Comparison of ENCODE assay signal across 8 cellular contexts in the genomic region with DNA sequence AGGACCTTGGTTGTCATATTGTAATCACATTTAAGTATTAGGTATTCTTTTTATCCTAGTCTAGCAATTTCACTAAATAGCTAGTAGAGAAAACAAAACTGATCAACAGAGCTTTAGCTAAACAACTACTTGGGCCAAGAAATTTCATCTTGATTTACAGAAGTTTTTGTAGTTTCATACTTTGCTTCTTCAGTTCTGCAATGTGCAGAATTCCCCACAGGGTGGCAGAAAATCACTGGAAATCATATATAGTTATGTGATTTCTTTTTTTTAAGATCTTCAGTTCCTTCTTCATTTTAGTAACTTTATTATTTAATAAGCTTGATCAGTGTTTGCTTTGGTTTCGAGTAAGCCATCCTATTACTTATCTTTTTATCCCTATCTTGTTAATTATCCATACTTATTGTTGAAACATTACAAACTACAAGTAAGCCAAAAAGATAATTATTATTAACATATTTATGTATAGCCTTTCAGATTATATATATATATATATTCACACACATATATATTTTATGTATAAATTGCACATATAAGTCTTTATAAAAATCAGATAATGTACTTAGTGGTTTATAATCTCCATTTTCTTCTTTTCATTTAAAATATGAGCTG. TPM values are rescaled to one million over a fixed set of nuclear protein-coding genes. Genes with fewer than 3 reads are reported as not detected.
DNase-seq lines count a peak whose midpoint lies in the region; ATAC-seq and TF ChIP-seq lines count a peak whose summit lies in the region.

No MANE protein-coding gene starts in this region.

- BruUV-seq in Calu3 (replicated peaks; lab: Mats Ljungman, UMichigan), result no TSS peak
- BruUV-seq in IMR-90 (replicated peaks; lab: Mats Ljungman, UMichigan), result no TSS peak

- H3K36me3 Mint-ChIP-seq in Calu3 (ENCODE audit: insufficient read depth, unreplicated experiment), result peaks cover 37% of the 10 kb centered on the region
- peaks cover 14% of the 10 kb centered on the region for H3K36me3 Mint-ChIP-seq in stimulated activated memory B cell treated with anti-CD40 and anti-IgM and Interleukin-4, amounts not matched to agents 10 μg/mL and 1 μg/mL and 100 μg/mL, for 72 hours

- H3K36me3 ChIP-seq in IMR-90 (ENCODE audit: control insufficient read depth, insufficient read depth, low read length), result no peaks in the 10 kb centered on the region; the same call in 1 of the 2 replicates
- no peaks in the 10 kb centered on the region for H3K36me3 ChIP-seq in brain microvascular endothelial cell (replicated peaks)
- no peaks in the 10 kb centered on the region for H3K36me3 ChIP-seq in right lobe of liver
- no peaks in the 10 kb centered on the region for H3K36me3 ChIP-seq in tibial nerve

- no peak overlapping the region for H2AK9ac ChIP-seq in IMR-90 (replicated peaks; ENCODE audit: low read depth, low read length, poor library complexity)

- H2BK15ac ChIP-seq in IMR-90 (ENCODE audit: low read depth, low read length), result no peak overlapping the region

- H3K27ac Mint-ChIP-seq in Calu3 (ENCODE audit: unreplicated experiment), result no peak overlapping the region
- no peak overlapping the region for H3K27ac Mint-ChIP-seq in stimulated activated memory B cell treated with anti-CD40 and anti-IgM and Interleukin-4, amounts not matched to agents 10 μg/mL and 1 μg/mL and 100 μg/mL, for 72 hours

- DNase-seq in Calu3 (peak; percentile 66), IMR-90 (peak; percentile 58), SHP77 (lab: John Stamatoyannopoulos, UW) (peak; percentile 12 to 32), brain microvascular endothelial cell (peak; percentile 59), right lobe of liver (no peak), tibial nerve (ENCODE audit: low spot score in 2 of 2) (peak in 1 of 2 donors; percentile 81)

- no CpG with 5 or more reads among the region's 1 CpG for WGBS in IMR-90 (ENCODE audit: extremely low coverage in 2 of 2, insufficient read length in 1 of 2), 2 experiments
- 5% methylated on average over 1 of the region's 1 CpG for WGBS in right lobe of liver (ENCODE audit: insufficient coverage, low coverage, low lambda C conversion rate, missing lambda C conversion rate)
- 21 to 56% methylated on average over 1 of the region's 1 CpG for WGBS in tibial nerve, 2 donors

- H4K5ac ChIP-seq in IMR-90 (ENCODE audit: low read depth, low read length), result no peak overlapping the region

- no peak overlapping the region for H2BK20ac ChIP-seq in IMR-90 (ENCODE audit: low read depth, low read length)

- no peak overlapping the region for H3K18ac ChIP-seq in IMR-90 (ENCODE audit: low read depth, low read length)

- H3K23ac ChIP-seq in IMR-90 (ENCODE audit: low read depth, low read length), result no peak overlapping the region

- no peaks in the 10 kb centered on the region for H3K9me3 ChIP-seq in IMR-90 (ENCODE audit: control insufficient read depth, insufficient read depth, low read length)
- no peaks in the 10 kb centered on the region for H3K9me3 ChIP-seq in right lobe of liver
- no peaks in the 10 kb centered on the region for H3K9me3 ChIP-seq in tibial nerve

- H3K9ac ChIP-seq in IMR-90 (ENCODE audit: low read depth, low read length), result no peak overlapping the region

- H2AK5ac ChIP-seq in IMR-90 (ENCODE audit: low read depth, low read length), result no peak overlapping the region

- peaks cover 0 to 8% of the 10 kb centered on the region in 2 experiments; a peak in 2 of 4 replicates for H3K79me1 ChIP-seq in IMR-90 (ENCODE audit: low read depth in 1 of 2, low read length in 2 of 2)

- H3K27me3 Mint-ChIP-seq in Calu3 (ENCODE audit: unreplicated experiment), result no peaks in the 10 kb centered on the region
- H3K27me3 Mint-ChIP-seq in stimulated activated memory B cell treated with anti-CD40 and anti-IgM and Interleukin-4, amounts not matched to agents 10 μg/mL and 1 μg/mL and 100 μg/mL, for 72 hours, result no peaks in the 10 kb centered on the region

- H3K4me3 ChIP-seq in IMR-90 (ENCODE audit: insufficient read depth, low read depth, low read length), result no peak overlapping the region
- H3K4me3 ChIP-seq in brain microvascular endothelial cell (ENCODE audit: low read depth, low read length), result no peak overlapping the region
- H3K4me3 ChIP-seq in right lobe of liver, result no peak overlapping the region
- no peak overlapping the region for H3K4me3 ChIP-seq in tibial nerve

- CTCF ChIA-PET in Calu3 (lab: Charles Lee) (interaction anchor here (0.8 to 1.7 kb wide), 13 partner anchors 12 to 684 kb away, joined by 3 to 7 read pairs (median 3); no protein-coding TSS in a partner anchor), IMR-90 (lab: Yijun Ruan, JAX) (interaction anchor here (0.6 to 2.8 kb wide), 11 partner anchors 8 to 829 kb away, joined by 3 to 31 read pairs (median 4); no protein-coding TSS in a partner anchor)

- H3K4me3 Mint-ChIP-seq in Calu3 (ENCODE audit: low read depth, unreplicated experiment), result no peak overlapping the region
- H3K4me3 Mint-ChIP-seq in stimulated activated memory B cell treated with anti-CD40 and anti-IgM and Interleukin-4, amounts not matched to agents 10 μg/mL and 1 μg/mL and 100 μg/mL, for 72 hours, result no peak overlapping the region

- H3K4me1 ChIP-seq in IMR-90 (ENCODE audit: control insufficient read depth, insufficient read depth, low read length) (peaks cover 3% of the 10 kb centered on the region; the same call in 1 of the 2 replicates), right lobe of liver (peaks cover 0 to 27% (median 11%) of the 10 kb centered on the region in 4 donors), tibial nerve (peaks cover 0 to 37% (median 17%) of the 10 kb centered on the region in 4 donors)

- no peak overlapping the region for H4K91ac ChIP-seq in IMR-90 (ENCODE audit: insufficient read depth, low read depth, low read length)

- no peak overlapping the region for H4K8ac ChIP-seq in IMR-90 (ENCODE audit: low read depth in 2 of 2, low read length in 2 of 2)

- intact Hi-C loops in Calu3 (cut with micrococcal nuclease; ENCODE audit: unreplicated experiment) (loop anchor here (1.0 to 10.0 kb wide), 5 partner anchors 34 to 636 kb away; no protein-coding TSS in a partner anchor), IMR-90 (cut with micrococcal nuclease) (loop anchor here (1.0 to 2.0 kb wide), 3 partner anchors 436 to 636 kb away; no protein-coding TSS in a partner anchor), right lobe of liver (cut with DNase I) (no loop called here)

- no peak for TF ChIP-seq EP300 in tibial nerve (IDR thresholded peaks at IDR 0.05)

- TF ChIP-seq RAD21 in IMR-90 (IDR thresholded peaks at IDR 0.05; ENCODE audit: low read length), result peak; percentile 66

- peak; percentile 80 for TF ChIP-seq CTCF in Calu3 (IDR thresholded peaks at IDR 0.05; ENCODE audit: unreplicated experiment)
- peak; percentile 71 for TF ChIP-seq CTCF in IMR-90 (conservative IDR thresholded peaks at IDR 0.05; ENCODE audit: low read depth, low read length)
- TF ChIP-seq CTCF in brain microvascular endothelial cell (IDR thresholded peaks at IDR 0.05; ENCODE audit: low read depth, low read length, missing control alignments), result peak; percentile 51
- TF ChIP-seq CTCF in right lobe of liver (IDR thresholded peaks at IDR 0.05), result peak; percentile 66 to 76 (median 71)
- TF ChIP-seq CTCF in tibial nerve (IDR thresholded peaks at IDR 0.05), result peak; percentile 50 to 71 (median 56)

- peaks cover 15% of the 10 kb centered on the region for H4K20me1 ChIP-seq in IMR-90 (ENCODE audit: insufficient read depth, low read length)

- H3K4me1 Mint-ChIP-seq in Calu3 (ENCODE audit: low read depth, unreplicated experiment), result peaks cover 40% of the 10 kb centered on the region
- peaks cover 34% of the 10 kb centered on the region for H3K4me1 Mint-ChIP-seq in stimulated activated memory B cell treated with anti-CD40 and anti-IgM and Interleukin-4, amounts not matched to agents 10 μg/mL and 1 μg/mL and 100 μg/mL, for 72 hours

- H3K4ac ChIP-seq in IMR-90 (ENCODE audit: low read depth, low read length), result no peak overlapping the region

- H2BK120ac ChIP-seq in IMR-90 (ENCODE audit: low read depth, low read length), result no peak overlapping the region

- dilution Hi-C loops in IMR-90 (cut with HindIII; ENCODE audit: low sequenced_read_pairs, unreplicated experiment), result no loop called here

- no peak overlapping the region for H3K14ac ChIP-seq in IMR-90 (replicated peaks; ENCODE audit: low read depth, low read length)

- TF ChIP-seq POLR2A in IMR-90 (IDR thresholded peaks at IDR 0.05; ENCODE audit: low read depth, low read length) (no peak), right lobe of liver (IDR thresholded peaks at IDR 0.05) (no peak), tibial nerve (IDR thresholded peaks at IDR 0.05) (no peak), GM18505 (IDR thresholded peaks at IDR 0.05; ENCODE audit: borderline replicate concordance, extremely low read depth, insufficient read depth, insufficient read length) (no peak)

- H3K9me3 Mint-ChIP-seq in Calu3 (ENCODE audit: low read depth, unreplicated experiment), result no peaks in the 10 kb centered on the region
- H3K9me3 Mint-ChIP-seq in stimulated activated memory B cell treated with anti-CD40 and anti-IgM and Interleukin-4, amounts not matched to agents 10 μg/mL and 1 μg/mL and 100 μg/mL, for 72 hours, result no peaks in the 10 kb centered on the region

- ATAC-seq in IMR-90 (ENCODE audit: low read depth) (no peak), right lobe of liver (no peak), GM18505 (IDR thresholded peaks at IDR 0.05; ENCODE audit: unreplicated experiment) (no peak)
- no peak for ATAC-seq in stimulated activated memory B cell treated with anti-CD40 and anti-IgM and Interleukin-4, amounts not matched to agents 10 μg/mL and 1 μg/mL and 100 μg/mL, for 72 hours

- H2AFZ ChIP-seq in IMR-90 (replicated peaks; ENCODE audit: low read length, poor library complexity), result no peak overlapping the region

- in situ Hi-C loops in IMR-90 (cut with MboI; ENCODE audit: low sequenced_read_pairs) (loop anchor here (10.0 to 25.0 kb wide), 2 partner anchors 634 to 746 kb away; no protein-coding TSS in a partner anchor), brain microvascular endothelial cell (cut with HindIII; ENCODE audit: low pct_ligation_motif_present, low sequenced_read_pairs) (no loop called here)

- H3K4me2 ChIP-seq in IMR-90 (ENCODE audit: low read depth, low read length), result no peak overlapping the region

- H3K27ac ChIP-seq in IMR-90 (ENCODE audit: insufficient read depth, low read length), result no peak overlapping the region
- H3K27ac ChIP-seq in brain microvascular endothelial cell, result no peak overlapping the region
- H3K27ac ChIP-seq in right lobe of liver, result peak overlapping the region in 2 of 3 donors; percentile 99 to 100
- H3K27ac ChIP-seq in tibial nerve, result no peak overlapping the region

- H3K27me3 ChIP-seq in IMR-90 (ENCODE audit: control insufficient read depth, insufficient read depth, low read length), result no peaks in the 10 kb centered on the region; the same call in 1 of the 2 replicates
- H3K27me3 ChIP-seq in brain microvascular endothelial cell (replicated peaks), result no peaks in the 10 kb centered on the region
- no peaks in the 10 kb centered on the region for H3K27me3 ChIP-seq in right lobe of liver
- H3K27me3 ChIP-seq in tibial nerve, result no peaks in the 10 kb centered on the region

- H2BK5ac ChIP-seq in IMR-90 (ENCODE audit: low read depth, low read length, poor library complexity, severe bottlenecking), result no peak overlapping the region

- H3K56ac ChIP-seq in IMR-90 (ENCODE audit: extremely low read depth, insufficient read depth, low read length), result no peak overlapping the region

- no peaks in the 10 kb centered on the region for H3K9me1 ChIP-seq in IMR-90 (ENCODE audit: insufficient read depth, low read length)

- POLR2A ChIA-PET in IMR-90 (lab: Charles Lee; ENCODE audit: unreplicated experiment), result interaction anchor here (0.7 kb wide), 1 partner anchor 508 kb away, joined by 3 read pairs; no protein-coding TSS in a partner anchor

RNA-seq across cellular contexts. Expression of a gene that starts 2.2 kb away (rescaled TPM):
- total RNA-seq in Calu3 (2022) (83.6 and 96.3 TPM in 2 replicates), IMR-90 (2012; rRNA removed) (47.3 and 108 TPM in 2 replicates), right lobe of liver (10 to 100 TPM; 23.7 to 54.0 (median 41.0) TPM), tibial nerve (100 to 1,000 TPM; 131 to 250 (median 184) TPM)
- polyA plus RNA-seq in IMR-90 (2012; rRNA removed), result 36.9 and 42.2 TPM in 2 replicates
- 35.8 and 45.0 TPM in 2 replicates for polyA plus RNA-seq in IMR-90 (2012; cell fraction: cytosol; rRNA removed)
- polyA plus RNA-seq in IMR-90 (2012; cell fraction: nucleus; rRNA removed; ENCODE audit: low replicate concordance), result 18.1 and 25.5 TPM in 2 replicates

RNA-seq across cellular contexts. Expression of a gene that starts 34.0 kb away (rescaled TPM):
- total RNA-seq in Calu3 (2022) (72.8 and 93.7 TPM in 2 replicates), IMR-90 (2012; rRNA removed) (10.2 and 23.6 TPM in 2 replicates), right lobe of liver (10 to 100 TPM; 16.9 to 46.9 (median 36.6) TPM), tibial nerve (10 to 100 TPM; 13.1 to 49.8 (median 22.9) TPM)
- 23.4 and 29.9 TPM in 2 replicates for polyA plus RNA-seq in IMR-90 (2012; rRNA removed)
- 88.2 and 185 TPM in 2 replicates for polyA plus RNA-seq in IMR-90 (2012; cell fraction: cytosol; rRNA removed)
- polyA plus RNA-seq in IMR-90 (2012; cell fraction: nucleus; rRNA removed; ENCODE audit: low replicate concordance), result 39.0 and 50.0 TPM in 2 replicates

Comparison
In these comparisons a context has a peak if more than half of its experiments do, and no peak if none do; other contexts are left out.
1. DNase-seq: peak in Calu3 (single experiment), IMR-90 (single experiment), SHP77 (2 of 2) and brain microvascular endothelial cell (single experiment); none in right lobe of liver (0 of 3).
2. H3K27ac ChIP-seq: peak in right lobe of liver (2 of 3); none in IMR-90 (single experiment), brain microvascular endothelial cell (single experiment) and tibial nerve (0 of 4).
3. intact Hi-C loops: an anchor here in Calu3 (1.0 to 10.0 kb wide) and IMR-90 (1.0 to 2.0 kb wide); none called in right lobe of liver.
4. Peak in every context shown above with its lines, with median percentiles within 50 percentile points of each other: CTCF ChIP-seq.